Comparison of ENCODE assay signal across 25 cellular contexts in the genomic region with DNA sequence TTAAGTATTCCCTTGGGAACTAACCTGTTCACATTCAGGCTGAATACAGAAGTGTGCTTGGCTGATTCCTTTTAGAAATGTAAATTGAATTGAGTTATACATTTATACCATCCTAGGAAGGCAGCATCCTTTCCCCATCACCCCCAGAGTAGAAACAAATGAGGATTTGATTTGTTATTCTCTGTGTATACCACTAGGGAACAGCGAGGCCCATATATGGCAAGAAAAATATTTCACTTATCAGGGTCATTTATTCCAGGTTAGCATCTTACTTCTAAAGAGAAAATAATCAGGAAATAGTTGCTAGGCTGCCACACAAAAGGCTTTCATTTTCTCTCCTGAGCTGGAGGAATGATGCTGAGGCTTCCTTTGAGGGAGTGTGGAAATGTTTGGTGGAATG.
"Had no signal": no experiment of that assay in that cellular context is flagged by ENCODE, and none has a peak within 500 bp of the region (broad histone marks: within the 10 kb centered on the region; RNA-seq: fewer than 3 reads in every experiment).

No MANE protein-coding gene starts in this region.

- H3K4me1 ChIP-seq: gastrocnemius medialis, psoas muscle, spleen, suprapubic skin, transverse colon, vagina had no signal

- H3K9me3 Mint-ChIP-seq: memory B cell; stimulated activated naive B cell treated with anti-CD40 and anti-IgM and Interleukin-4, amounts not matched to agents 10 μg/mL and 1 μg/mL and 100 μg/mL, for 72 hours; stimulated activated naive CD8-positive, alpha-beta T cell treated with anti-CD3 and anti-CD28 coated beads, Interleukin-15, Interleukin-2, amounts not matched to agents 100 ng/mL and 50 ng/mL, for 24 hours had no signal

- FAIRE-seq: endometrium, keratinocyte had no signal

- H3K4me3 Mint-ChIP-seq: memory B cell; natural killer cell; stimulated activated naive B cell treated with anti-CD40 and anti-IgM and Interleukin-4, amounts not matched to agents 10 μg/mL and 1 μg/mL and 100 μg/mL, for 72 hours; stimulated activated naive CD8-positive, alpha-beta T cell treated with anti-CD3 and anti-CD28 coated beads, Interleukin-15, Interleukin-2, amounts not matched to agents 100 ng/mL and 50 ng/mL, for 24 hours had no signal

- H3K36me3 ChIP-seq: gastrocnemius medialis, ovary, spleen, suprapubic skin, transverse colon, vagina had no signal

- H3K27me3 ChIP-seq: gastrocnemius medialis, ovary, spleen, suprapubic skin, transverse colon, vagina had no signal

- H3K4me3 ChIP-seq: coronary artery, gastrocnemius medialis, lung, ovary, psoas muscle, skin epidermis, spleen, suprapubic skin, transverse colon, vagina had no signal

- H3K27ac Mint-ChIP-seq: memory B cell; natural killer cell; stimulated activated naive B cell treated with anti-CD40 and anti-IgM and Interleukin-4, amounts not matched to agents 10 μg/mL and 1 μg/mL and 100 μg/mL, for 72 hours; stimulated activated naive CD8-positive, alpha-beta T cell treated with anti-CD3 and anti-CD28 coated beads, Interleukin-15, Interleukin-2, amounts not matched to agents 100 ng/mL and 50 ng/mL, for 24 hours had no signal

- H3K9me3 ChIP-seq: gastrocnemius medialis, ovary, psoas muscle, spleen, suprapubic skin, transverse colon, vagina had no signal

- H3K27me3 Mint-ChIP-seq: memory B cell; stimulated activated naive B cell treated with anti-CD40 and anti-IgM and Interleukin-4, amounts not matched to agents 10 μg/mL and 1 μg/mL and 100 μg/mL, for 72 hours; stimulated activated naive CD8-positive, alpha-beta T cell treated with anti-CD3 and anti-CD28 coated beads, Interleukin-15, Interleukin-2, amounts not matched to agents 100 ng/mL and 50 ng/mL, for 24 hours had no signal

- DNase-seq: dermis blood vessel endothelial cell; effector memory CD4-positive, alpha-beta T cell; erythroblast; foreskin fibroblast; gastrocnemius medialis; head of caudate nucleus; natural killer cell; occipital lobe; ovary; posterior cingulate gyrus; psoas muscle; right cardiac atrium; spleen; stimulated activated CD4-positive, alpha-beta T cell treated with anti-CD3 and anti-CD28 coated beads, Interleukin-4, amount 100 ng/mL, for 4 hours; stimulated activated naive B cell treated with anti-CD40 and anti-IgM and Interleukin-4, amounts not matched to agents 10 μg/mL and 1 μg/mL and 100 μg/mL, for 72 hours; transverse colon had no signal

- H3K27ac ChIP-seq: coronary artery, gastrocnemius medialis, ovary, psoas muscle, skin epidermis, spleen, suprapubic skin, transverse colon, vagina had no signal

- H3K4me1 Mint-ChIP-seq: memory B cell; natural killer cell; stimulated activated naive B cell treated with anti-CD40 and anti-IgM and Interleukin-4, amounts not matched to agents 10 μg/mL and 1 μg/mL and 100 μg/mL, for 72 hours had no signal

- H3K36me3 Mint-ChIP-seq: memory B cell; natural killer cell; stimulated activated naive B cell treated with anti-CD40 and anti-IgM and Interleukin-4, amounts not matched to agents 10 μg/mL and 1 μg/mL and 100 μg/mL, for 72 hours had no signal
